Comparison of ENCODE assay signal across 1 cellular context in the genomic region with DNA sequence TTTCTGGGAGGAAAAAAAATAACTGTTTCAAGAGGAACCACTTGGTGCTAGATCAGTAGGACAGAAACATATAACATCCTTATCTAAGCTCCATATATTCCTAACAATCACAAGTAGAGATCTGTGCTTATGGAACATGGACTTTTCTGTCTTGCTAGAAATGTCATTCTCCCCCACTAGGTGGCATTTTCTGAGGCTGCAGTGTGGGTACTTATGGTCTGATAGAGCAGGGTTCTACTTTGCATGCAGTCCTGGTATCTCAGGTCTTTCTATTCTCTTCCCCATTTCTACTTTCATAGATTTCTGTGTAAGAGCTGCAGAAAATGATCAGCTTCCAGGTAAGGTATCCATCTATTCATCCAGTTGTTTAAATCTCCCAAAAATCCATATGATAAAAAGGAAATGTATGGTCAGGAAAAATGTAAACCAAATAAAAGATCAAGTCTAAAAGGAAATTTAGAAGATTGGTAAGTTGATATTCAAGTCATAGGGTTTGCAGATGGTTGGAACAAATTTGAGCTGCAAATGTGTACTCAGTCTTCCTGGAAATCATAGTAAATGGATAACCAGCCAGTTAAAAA.
TF ChIP-seq lines count a peak whose summit lies in the region.

No MANE protein-coding gene starts in this region.

TF ChIP-seq in K562, 482 proteins besides CTCF, POLR2A, EP300 and RAD21 (continued from another document):
- TF ChIP-seq, protein P1, sequence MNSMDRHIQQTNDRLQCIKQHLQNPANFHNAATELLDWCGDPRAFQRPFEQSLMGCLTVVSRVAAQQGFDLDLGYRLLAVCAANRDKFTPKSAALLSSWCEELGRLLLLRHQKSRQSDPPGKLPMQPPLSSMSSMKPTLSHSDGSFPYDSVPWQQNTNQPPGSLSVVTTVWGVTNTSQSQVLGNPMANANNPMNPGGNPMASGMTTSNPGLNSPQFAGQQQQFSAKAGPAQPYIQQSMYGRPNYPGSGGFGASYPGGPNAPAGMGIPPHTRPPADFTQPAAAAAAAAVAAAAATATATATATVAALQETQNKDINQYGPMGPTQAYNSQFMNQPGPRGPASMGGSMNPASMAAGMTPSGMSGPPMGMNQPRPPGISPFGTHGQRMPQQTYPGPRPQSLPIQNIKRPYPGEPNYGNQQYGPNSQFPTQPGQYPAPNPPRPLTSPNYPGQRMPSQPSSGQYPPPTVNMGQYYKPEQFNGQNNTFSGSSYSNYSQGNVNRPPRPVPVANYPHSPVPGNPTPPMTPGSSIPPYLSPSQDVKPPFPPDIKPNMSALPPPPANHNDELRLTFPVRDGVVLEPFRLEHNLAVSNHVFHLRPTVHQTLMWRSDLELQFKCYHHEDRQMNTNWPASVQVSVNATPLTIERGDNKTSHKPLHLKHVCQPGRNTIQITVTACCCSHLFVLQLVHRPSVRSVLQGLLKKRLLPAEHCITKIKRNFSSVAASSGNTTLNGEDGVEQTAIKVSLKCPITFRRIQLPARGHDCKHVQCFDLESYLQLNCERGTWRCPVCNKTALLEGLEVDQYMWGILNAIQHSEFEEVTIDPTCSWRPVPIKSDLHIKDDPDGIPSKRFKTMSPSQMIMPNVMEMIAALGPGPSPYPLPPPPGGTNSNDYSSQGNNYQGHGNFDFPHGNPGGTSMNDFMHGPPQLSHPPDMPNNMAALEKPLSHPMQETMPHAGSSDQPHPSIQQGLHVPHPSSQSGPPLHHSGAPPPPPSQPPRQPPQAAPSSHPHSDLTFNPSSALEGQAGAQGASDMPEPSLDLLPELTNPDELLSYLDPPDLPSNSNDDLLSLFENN (IDR thresholded peaks at IDR 0.05; ENCODE audit: low read depth in 2 of 2, low read length in 2 of 2), result no peak
- TF ChIP-seq ZNF239 (CRISPR knock-in tag; IDR thresholded peaks at IDR 0.05) (no peak), KLF10 (CRISPR knock-in tag; IDR thresholded peaks at IDR 0.05) (no peak), ETV1 (tag; conservative IDR thresholded peaks at IDR 0.05; ENCODE audit: low read depth) (no peak), ZNF398 (CRISPR knock-in tag; IDR thresholded peaks at IDR 0.05) (no peak), POLR2AphosphoS2 (IDR thresholded peaks at IDR 0.05; ENCODE audit: low read length) (no peak), ZBTB12 (CRISPR knock-in tag; IDR thresholded peaks at IDR 0.05) (no peak), CREM (IDR thresholded peaks at IDR 0.05; ENCODE audit: low read depth) (0 out of 2 replicates have a peak, but pooled peaks have one; percentile 8), NFRKB (IDR thresholded peaks at IDR 0.05; ENCODE audit: low read depth) (no peak), COPS2 (conservative IDR thresholded peaks at IDR 0.05) (no peak), ADNP (tag; IDR thresholded peaks at IDR 0.05) (no peak), NBN (IDR thresholded peaks at IDR 0.05; ENCODE audit: low read depth) (no peak), CBFA2T3 (IDR thresholded peaks at IDR 0.05) (no peak), ZNF766 (CRISPR knock-in tag; conservative IDR thresholded peaks at IDR 0.05) (no peak), TFAP4 (CRISPR knock-in tag; IDR thresholded peaks at IDR 0.05; ENCODE audit: borderline replicate concordance) (no peak), ZNF134 (CRISPR knock-in tag; conservative IDR thresholded peaks at IDR 0.05) (no peak), GATAD2B (IDR thresholded peaks at IDR 0.05; ENCODE audit: borderline replicate concordance) (no peak), CBX3 (IDR thresholded peaks at IDR 0.05; ENCODE audit: borderline replicate concordance in 1 of 2, low read length in 2 of 2) (peak in 1 of 2 experiments; percentile 72; a peak in 2 of 3 replicates), RBM14 (IDR thresholded peaks at IDR 0.05; ENCODE audit: borderline replicate concordance, insufficient read depth, low read depth, low read length) (no peak), SMAD1 (IDR thresholded peaks at IDR 0.05; ENCODE audit: low read depth, low read length, partially characterized antibody) (no peak), STAT5A (IDR thresholded peaks at IDR 0.05; ENCODE audit: borderline replicate concordance, low read length) (no peak; the same call in 1 of the 2 replicates), RBM25 (IDR thresholded peaks at IDR 0.05; ENCODE audit: low read depth, low read length, severe bottlenecking) (no peak), HLTF (IDR thresholded peaks at IDR 0.05) (no peak), U2AF1 (optimal IDR thresholded peaks at IDR 0.05; ENCODE audit: low read depth, low read length) (no peak)
- TF ChIP-seq, protein P2, sequence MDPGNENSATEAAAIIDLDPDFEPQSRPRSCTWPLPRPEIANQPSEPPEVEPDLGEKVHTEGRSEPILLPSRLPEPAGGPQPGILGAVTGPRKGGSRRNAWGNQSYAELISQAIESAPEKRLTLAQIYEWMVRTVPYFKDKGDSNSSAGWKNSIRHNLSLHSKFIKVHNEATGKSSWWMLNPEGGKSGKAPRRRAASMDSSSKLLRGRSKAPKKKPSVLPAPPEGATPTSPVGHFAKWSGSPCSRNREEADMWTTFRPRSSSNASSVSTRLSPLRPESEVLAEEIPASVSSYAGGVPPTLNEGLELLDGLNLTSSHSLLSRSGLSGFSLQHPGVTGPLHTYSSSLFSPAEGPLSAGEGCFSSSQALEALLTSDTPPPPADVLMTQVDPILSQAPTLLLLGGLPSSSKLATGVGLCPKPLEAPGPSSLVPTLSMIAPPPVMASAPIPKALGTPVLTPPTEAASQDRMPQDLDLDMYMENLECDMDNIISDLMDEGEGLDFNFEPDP (CRISPR knock-in tag; IDR thresholded peaks at IDR 0.05), result no peak
- TF ChIP-seq, protein P3, sequence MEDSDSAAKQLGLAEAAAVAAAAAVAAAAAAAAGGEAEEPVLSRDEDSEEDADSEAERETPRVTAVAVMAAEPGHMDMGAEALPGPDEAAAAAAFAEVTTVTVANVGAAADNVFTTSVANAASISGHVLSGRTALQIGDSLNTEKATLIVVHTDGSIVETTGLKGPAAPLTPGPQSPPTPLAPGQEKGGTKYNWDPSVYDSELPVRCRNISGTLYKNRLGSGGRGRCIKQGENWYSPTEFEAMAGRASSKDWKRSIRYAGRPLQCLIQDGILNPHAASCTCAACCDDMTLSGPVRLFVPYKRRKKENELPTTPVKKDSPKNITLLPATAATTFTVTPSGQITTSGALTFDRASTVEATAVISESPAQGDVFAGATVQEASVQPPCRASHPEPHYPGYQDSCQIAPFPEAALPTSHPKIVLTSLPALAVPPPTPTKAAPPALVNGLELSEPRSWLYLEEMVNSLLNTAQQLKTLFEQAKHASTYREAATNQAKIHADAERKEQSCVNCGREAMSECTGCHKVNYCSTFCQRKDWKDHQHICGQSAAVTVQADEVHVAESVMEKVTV (CRISPR knock-in tag; IDR thresholded peaks at IDR 0.05), result peak; percentile 36; the same call in 1 of the 2 replicates
